Comparison of ENCODE assay signal across 1 cellular context in genomic region chr2:69012310-69013122, GRCh38.
TF ChIP-seq lines count a peak whose summit lies in the region.

No MANE protein-coding gene starts in this region.

TF ChIP-seq in HepG2, 621 proteins besides CTCF, POLR2A, EP300 and RAD21 (continued from another document and continues in another):
- TF ChIP-seq PRDM10 (CRISPR knock-in tag; IDR thresholded peaks at IDR 0.05; ENCODE audit: low read depth) = no peak
- no peak for TF ChIP-seq AFF4 (CRISPR knock-in tag; IDR thresholded peaks at IDR 0.05)
- TF ChIP-seq SATB2 (CRISPR knock-in tag; IDR thresholded peaks at IDR 0.05) = no peak
- no peak for TF ChIP-seq CBX1 (IDR thresholded peaks at IDR 0.05; ENCODE audit: low read depth)
- no peak for TF ChIP-seq ZBTB4 (CRISPR knock-in tag; IDR thresholded peaks at IDR 0.05; ENCODE audit: borderline replicate concordance)
- no peak for TF ChIP-seq SRSF9 (IDR thresholded peaks at IDR 0.05; ENCODE audit: borderline replicate concordance, insufficient read depth, low read depth, low read length, poor library complexity, severe bottlenecking)
- no peak for TF ChIP-seq ZNF251 (CRISPR knock-in tag; IDR thresholded peaks at IDR 0.05)
- no peak for TF ChIP-seq EEA1 (CRISPR knock-in tag; IDR thresholded peaks at IDR 0.05; ENCODE audit: borderline replicate concordance)
- TF ChIP-seq YEATS2 (CRISPR knock-in tag; IDR thresholded peaks at IDR 0.05; ENCODE audit: borderline replicate concordance) = no peak
- no peak for TF ChIP-seq NFATC3 (CRISPR knock-in tag; IDR thresholded peaks at IDR 0.05)
- TF ChIP-seq ZNF550 (CRISPR knock-in tag; IDR thresholded peaks at IDR 0.05; ENCODE audit: borderline replicate concordance) = no peak
- TF ChIP-seq ZNF839 (CRISPR knock-in tag; IDR thresholded peaks at IDR 0.05; ENCODE audit: borderline replicate concordance) = no peak
- TF ChIP-seq ZBTB42 (CRISPR knock-in tag; IDR thresholded peaks at IDR 0.05) = no peak
- TF ChIP-seq BATF2 (CRISPR knock-in tag; IDR thresholded peaks at IDR 0.05) = no peak
- no peak for TF ChIP-seq ZKSCAN1 (IDR thresholded peaks at IDR 0.05; ENCODE audit: low read length)
- TF ChIP-seq ZNF337 (CRISPR knock-in tag; IDR thresholded peaks at IDR 0.05; ENCODE audit: borderline replicate concordance, low read depth) = no peak
- no peak for TF ChIP-seq ZNF282 (IDR thresholded peaks at IDR 0.05; ENCODE audit: partially characterized antibody)
- no peak for TF ChIP-seq FOXO1 (CRISPR knock-in tag; IDR thresholded peaks at IDR 0.05)
- no peak for TF ChIP-seq NPAS2 (CRISPR knock-in tag; IDR thresholded peaks at IDR 0.05; ENCODE audit: borderline replicate concordance)
- no peak for TF ChIP-seq TSC22D2 (CRISPR knock-in tag; IDR thresholded peaks at IDR 0.05; ENCODE audit: borderline replicate concordance)
- TF ChIP-seq TCF7L2 (IDR thresholded peaks at IDR 0.05; ENCODE audit: low read depth, low read length) = no peak
- no peak for TF ChIP-seq PAX8 (CRISPR knock-in tag; IDR thresholded peaks at IDR 0.05; ENCODE audit: borderline replicate concordance)
- no peak for TF ChIP-seq NFIB (CRISPR knock-in tag; IDR thresholded peaks at IDR 0.05; ENCODE audit: borderline replicate concordance)
- no peak for TF ChIP-seq KLF9 (CRISPR knock-in tag; IDR thresholded peaks at IDR 0.05; ENCODE audit: low read depth)
- TF ChIP-seq MLX (CRISPR knock-in tag; IDR thresholded peaks at IDR 0.05) = no peak
- TF ChIP-seq ZBED4 (CRISPR knock-in tag; IDR thresholded peaks at IDR 0.05; ENCODE audit: borderline replicate concordance) = 0 out of 2 replicates have a peak, but pooled peaks have one; percentile 3
- 0 out of 2 replicates have a peak, but pooled peaks have one; percentile 8 for TF ChIP-seq FOXC1 (CRISPR knock-in tag; IDR thresholded peaks at IDR 0.05; ENCODE audit: borderline replicate concordance)
- TF ChIP-seq ATF7-NPFF (CRISPR knock-in tag; IDR thresholded peaks at IDR 0.05; ENCODE audit: low read depth) = no peak
- TF ChIP-seq NFYC (CRISPR knock-in tag; IDR thresholded peaks at IDR 0.05) = no peak
- TF ChIP-seq HNRNPUL1 (IDR thresholded peaks at IDR 0.05; ENCODE audit: low read depth, low read length) = no peak
- no peak for TF ChIP-seq ZNF691 (CRISPR knock-in tag; IDR thresholded peaks at IDR 0.05; ENCODE audit: borderline replicate concordance, low read depth)
- TF ChIP-seq ZFP91 (CRISPR knock-in tag; IDR thresholded peaks at IDR 0.05; ENCODE audit: borderline replicate concordance) = no peak
- TF ChIP-seq EZH2 (conservative IDR thresholded peaks at IDR 0.05; ENCODE audit: low read depth, low read length) = no peak
- peak; percentile 68 for TF ChIP-seq ATF3 (CRISPR knock-in tag; IDR thresholded peaks at IDR 0.05)
- TF ChIP-seq MAX (IDR thresholded peaks at IDR 0.05) = no peak; the same call in 1 of the 2 replicates
- no peak for TF ChIP-seq ZNF430 (CRISPR knock-in tag; IDR thresholded peaks at IDR 0.05)
- TF ChIP-seq MAFG (CRISPR knock-in tag; IDR thresholded peaks at IDR 0.05) = no peak
- no peak for TF ChIP-seq ZNF512 (CRISPR knock-in tag; IDR thresholded peaks at IDR 0.05)
- TF ChIP-seq ZBTB7A (CRISPR knock-in tag; IDR thresholded peaks at IDR 0.05) = no peak
- no peak for TF ChIP-seq ZNF33A (CRISPR knock-in tag; IDR thresholded peaks at IDR 0.05; ENCODE audit: borderline replicate concordance)
- no peak for TF ChIP-seq ARHGAP35 (CRISPR knock-in tag; IDR thresholded peaks at IDR 0.05; ENCODE audit: borderline replicate concordance)
